Comparison of ENCODE assay signal across 12 cellular contexts in the genomic region with DNA sequence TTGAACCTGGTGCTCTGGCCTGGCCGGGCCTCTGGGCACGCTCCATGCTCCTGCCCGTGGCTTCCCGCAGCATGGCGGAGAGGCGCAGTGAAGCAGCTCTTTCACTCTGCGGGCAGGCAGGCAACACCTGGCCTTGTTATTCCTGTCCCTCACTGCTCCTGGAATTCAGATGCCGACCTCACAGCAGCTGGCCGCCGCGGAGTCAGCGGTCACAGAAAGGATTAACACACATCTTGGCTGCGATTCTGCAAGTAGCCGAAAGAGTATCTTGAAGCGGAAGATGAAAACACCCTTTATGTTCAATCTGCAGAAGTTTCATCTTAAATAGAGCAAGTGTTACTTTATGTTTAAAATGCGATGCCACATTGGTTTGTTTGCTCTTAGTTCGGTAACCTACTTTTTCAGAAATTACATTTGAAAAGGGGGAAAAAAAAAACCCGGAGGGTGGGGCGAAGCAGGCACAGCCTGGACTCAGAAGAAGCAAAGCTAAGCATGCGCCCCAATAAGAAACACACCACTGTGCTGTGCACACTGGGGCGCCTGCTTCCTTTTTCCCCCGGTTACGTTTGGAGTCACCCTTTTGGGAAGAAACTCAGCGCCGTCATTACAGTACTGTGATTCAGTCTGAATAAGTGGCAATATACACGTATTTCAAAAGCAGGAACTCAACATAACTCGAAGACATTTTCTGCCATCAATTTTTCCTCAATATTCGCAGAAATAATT. TPM values are rescaled to one million over a fixed set of nuclear protein-coding genes. Genes with fewer than 3 reads are reported as not detected.
DNase-seq lines count a peak whose midpoint lies in the region; ATAC-seq and TF ChIP-seq lines count a peak whose summit lies in the region.
"Had no signal": no experiment of that assay in that cellular context is flagged by ENCODE, and none has a peak within 500 bp of the region (broad histone marks: within the 10 kb centered on the region; RNA-seq: fewer than 3 reads in every experiment).

No MANE protein-coding gene starts in this region.

- peaks cover 2% of the 10 kb centered on the region for H3K4me1 Mint-ChIP-seq in activated CD4-positive, alpha-beta memory T cell treated with anti-CD3 and anti-CD28 coated beads for 36 hours (ENCODE audit: low read depth)
- H3K4me1 Mint-ChIP-seq in activated CD4-positive, alpha-beta memory T cell treated with anti-CD3 and anti-CD28 coated beads, Interleukin-2, amount 10 ng/mL, durations not matched to agents 7 days and 5 days = no peaks in the 10 kb centered on the region
- H3K4me1 Mint-ChIP-seq: natural killer cell had no signal

- intact Hi-C loops in activated CD4-positive, alpha-beta memory T cell treated with anti-CD3 and anti-CD28 coated beads for 36 hours (cut with micrococcal nuclease) = no loop called here
- intact Hi-C loops in esophagus muscularis mucosa (cut with DNase I) = no loop called here

- no peak overlapping the region for H2BK5ac ChIP-seq in mesendoderm (ENCODE audit: low read length)

- H3K4me3 ChIP-seq in esophagus muscularis mucosa (peak overlapping the region; percentile 8 to 35 (median 18)), mesendoderm (ENCODE audit: low read length) (no peak overlapping the region)
- H3K4me3 ChIP-seq: tibial artery had no signal

- H3K27ac ChIP-seq in esophagus muscularis mucosa (replicated peaks in 1 of 4) (no peak overlapping the region), mesendoderm (ENCODE audit: low read depth, low read length) (no peak overlapping the region)
- H3K27ac ChIP-seq: tibial artery had no signal

- WGBS in esophagus muscularis mucosa = 43% methylated on average over 27 of the region's 28 CpGs
- WGBS in mesendoderm (ENCODE audit: extremely low coverage, insufficient coverage, low lambda C conversion rate) = no CpG with 5 or more reads among the region's 28 CpGs

- no peaks in the 10 kb centered on the region for H3K36me3 Mint-ChIP-seq in activated CD4-positive, alpha-beta memory T cell treated with anti-CD3 and anti-CD28 coated beads for 36 hours
- no peaks in the 10 kb centered on the region for H3K36me3 Mint-ChIP-seq in activated CD4-positive, alpha-beta memory T cell treated with anti-CD3 and anti-CD28 coated beads, Interleukin-2, amount 10 ng/mL, durations not matched to agents 7 days and 5 days (ENCODE audit: low read depth)
- H3K36me3 Mint-ChIP-seq: natural killer cell had no signal

- no peaks in the 10 kb centered on the region for H3K9me3 ChIP-seq in esophagus muscularis mucosa

- no peak for TF ChIP-seq EP300 in esophagus muscularis mucosa (IDR thresholded peaks at IDR 0.05)

- H3K79me2 ChIP-seq in mesendoderm (ENCODE audit: control insufficient read depth, insufficient read depth, low read length) = peaks cover 3% of the 10 kb centered on the region

- no peaks in the 10 kb centered on the region for H3K9me3 Mint-ChIP-seq in activated CD4-positive, alpha-beta memory T cell treated with anti-CD3 and anti-CD28 coated beads for 36 hours
- no peaks in the 10 kb centered on the region for H3K9me3 Mint-ChIP-seq in activated CD4-positive, alpha-beta memory T cell treated with anti-CD3 and anti-CD28 coated beads, Interleukin-2, amount 10 ng/mL, durations not matched to agents 7 days and 5 days
- H3K9me3 Mint-ChIP-seq: natural killer cell had no signal

- DNase-seq in activated CD4-positive, alpha-beta memory T cell treated with anti-CD3 and anti-CD28 coated beads for 36 hours = peak; percentile 17
- no peak for DNase-seq in activated CD4-positive, alpha-beta memory T cell treated with anti-CD3 and anti-CD28 coated beads, Interleukin-2, amount 10 ng/mL, durations not matched to agents 7 days and 5 days
- DNase-seq in esophagus muscularis mucosa (ENCODE audit: extremely low spot score) (no peak), mesendoderm (peak; percentile 85), HEK293T (ENCODE audit: extremely low spot score) (no peak), NCI-H2081 (lab: John Stamatoyannopoulos, UW) (no peak)
- DNase-seq: activated CD4-positive, alpha-beta T cell treated with anti-CD3 and anti-CD28 coated beads for 1 hour; natural killer cell; SW 1271 had no signal

- no peak overlapping the region for H4K5ac ChIP-seq in mesendoderm (ENCODE audit: low read length)

- H3K4me1 ChIP-seq in esophagus muscularis mucosa = peaks cover 0 to 12% (median 5%) of the 10 kb centered on the region in 4 donors
- H3K4me1 ChIP-seq in mesendoderm (ENCODE audit: control insufficient read depth, low read depth, low read length) = peaks cover 5% of the 10 kb centered on the region
- H3K4me1 ChIP-seq: tibial artery had no signal

- peaks cover 10% of the 10 kb centered on the region for H3K79me1 ChIP-seq in mesendoderm (ENCODE audit: low read length)

- peak overlapping the region; percentile 66 for H3K23ac ChIP-seq in mesendoderm (ENCODE audit: low read length)

- H2BK120ac ChIP-seq in mesendoderm (ENCODE audit: low read depth, low read length) = no peak overlapping the region

- no peak overlapping the region for H2BK15ac ChIP-seq in mesendoderm (replicated peaks; ENCODE audit: low read depth)

- peak overlapping the region; percentile 56 for H3K56ac ChIP-seq in mesendoderm (ENCODE audit: low read length)

- H3K27ac Mint-ChIP-seq in activated CD4-positive, alpha-beta memory T cell treated with anti-CD3 and anti-CD28 coated beads for 36 hours = no peak overlapping the region
- no peak overlapping the region for H3K27ac Mint-ChIP-seq in activated CD4-positive, alpha-beta memory T cell treated with anti-CD3 and anti-CD28 coated beads, Interleukin-2, amount 10 ng/mL, durations not matched to agents 7 days and 5 days
- H3K27ac Mint-ChIP-seq: natural killer cell had no signal

- no peak overlapping the region for H2AK5ac ChIP-seq in mesendoderm (ENCODE audit: low read length)

- H3K27me3 ChIP-seq in esophagus muscularis mucosa (peaks cover 0 to 46% (median 0%) of the 10 kb centered on the region in 4 donors), mesendoderm (ENCODE audit: insufficient read depth, low read length, poor library complexity) (no peaks in the 10 kb centered on the region)

- no peak overlapping the region for H4K8ac ChIP-seq in mesendoderm (ENCODE audit: low read depth, low read length)

- no peak for TF ChIP-seq POLR2A in esophagus muscularis mucosa (IDR thresholded peaks at IDR 0.05; ENCODE audit: low read depth)

- H3K4ac ChIP-seq in mesendoderm (ENCODE audit: low read depth, low read length) = no peak overlapping the region

- POLR2A ChIA-PET in activated CD4-positive, alpha-beta memory T cell treated with anti-CD3 and anti-CD28 coated beads for 36 hours (lab: Charles Lee) = no interaction called here
- POLR2A ChIA-PET in activated CD4-positive, alpha-beta memory T cell treated with anti-CD3 and anti-CD28 coated beads, Interleukin-2, amount 10 ng/mL, durations not matched to agents 7 days and 5 days (lab: Charles Lee) = no interaction called here
- POLR2A ChIA-PET in HEK293T (lab: Yijun Ruan, JAX) = no interaction called here

- peaks cover 13% of the 10 kb centered on the region for H3K27me3 Mint-ChIP-seq in activated CD4-positive, alpha-beta memory T cell treated with anti-CD3 and anti-CD28 coated beads for 36 hours
- H3K27me3 Mint-ChIP-seq in activated CD4-positive, alpha-beta memory T cell treated with anti-CD3 and anti-CD28 coated beads, Interleukin-2, amount 10 ng/mL, durations not matched to agents 7 days and 5 days = peaks cover 6% of the 10 kb centered on the region

- ATAC-seq in HG03095 (IDR thresholded peaks at IDR 0.05; ENCODE audit: unreplicated experiment) (no peak), HG03432 (IDR thresholded peaks at IDR 0.05; ENCODE audit: unreplicated experiment) (no peak)
- ATAC-seq: natural killer cell had no signal

- no peak overlapping the region for H3K4me3 Mint-ChIP-seq in activated CD4-positive, alpha-beta memory T cell treated with anti-CD3 and anti-CD28 coated beads for 36 hours
- no peak overlapping the region for H3K4me3 Mint-ChIP-seq in activated CD4-positive, alpha-beta memory T cell treated with anti-CD3 and anti-CD28 coated beads, Interleukin-2, amount 10 ng/mL, durations not matched to agents 7 days and 5 days
- H3K4me3 Mint-ChIP-seq: natural killer cell had no signal

- CTCF ChIA-PET in activated CD4-positive, alpha-beta memory T cell treated with anti-CD3 and anti-CD28 coated beads for 36 hours (lab: Charles Lee) = no interaction called here
- CTCF ChIA-PET in activated CD4-positive, alpha-beta memory T cell treated with anti-CD3 and anti-CD28 coated beads, Interleukin-2, amount 10 ng/mL, durations not matched to agents 7 days and 5 days (lab: Charles Lee) = no interaction called here
- CTCF ChIA-PET in HEK293T (lab: Yijun Ruan, JAX) = interaction anchor here (0.7 kb wide), 1 partner anchor 19 kb away, joined by 3 read pairs; no protein-coding TSS in a partner anchor

- no peak overlapping the region for H3K4me2 ChIP-seq in mesendoderm (ENCODE audit: low read length)

- no peak overlapping the region for H3K9ac ChIP-seq in mesendoderm (ENCODE audit: low read length)

- TF ChIP-seq CTCF in esophagus muscularis mucosa (IDR thresholded peaks at IDR 0.05) = no peak

- no peaks in the 10 kb centered on the region for H3K36me3 ChIP-seq in esophagus muscularis mucosa
- H3K36me3 ChIP-seq in mesendoderm (ENCODE audit: control insufficient read depth, insufficient read depth, low read length) = no peaks in the 10 kb centered on the region

- no peak overlapping the region for H3K18ac ChIP-seq in mesendoderm (ENCODE audit: low read length)

TF ChIP-seq in HEK293T, 16 proteins besides CTCF, POLR2A, EP300 and RAD21:
- TF ChIP-seq SUZ12 (IDR thresholded peaks at IDR 0.05) (no peak), FOXM1 (IDR thresholded peaks at IDR 0.05; ENCODE audit: borderline replicate concordance) (no peak)
TF ChIP-seq in HEK293T: peak in this region for 0.

RNA-seq across cellular contexts. Expression of a gene that starts 42.3 kb away (rescaled TPM):
- total RNA-seq in activated CD4-positive, alpha-beta memory T cell treated with anti-CD3 and anti-CD28 coated beads for 36 hours = 10 to 100 TPM; 52.0 to 52.9 TPM
- 10 to 100 TPM; 49.4 to 49.9 TPM for total RNA-seq in activated CD4-positive, alpha-beta memory T cell treated with anti-CD3 and anti-CD28 coated beads, Interleukin-2, amount 10 ng/mL, durations not matched to agents 7 days and 5 days
- total RNA-seq in esophagus muscularis mucosa = 10 to 100 TPM; 34.5 to 74.7 (median 55.3) TPM
- 95.3 TPM for polyA plus RNA-seq in mesendoderm (2013, experiment 1 of 2)
- polyA plus RNA-seq in mesendoderm (2013, experiment 2 of 2) = 94.4 TPM

Comparison
In these comparisons a context has a peak if more than half of its experiments do, and no peak if none do; other contexts are left out.
1. DNase-seq: peak in activated CD4-positive, alpha-beta memory T cell treated with anti-CD3 and anti-CD28 coated beads for 36 hours (single experiment) and mesendoderm (single experiment); none in activated CD4-positive, alpha-beta memory T cell treated with anti-CD3 and anti-CD28 coated beads, Interleukin-2, amount 10 ng/mL, durations not matched to agents 7 days and 5 days (single experiment), esophagus muscularis mucosa (single experiment), HEK293T (single experiment) and NCI-H2081 (0 of 2).